15 cellular contexts compared by ENCODE assay signal in the genomic region with DNA sequence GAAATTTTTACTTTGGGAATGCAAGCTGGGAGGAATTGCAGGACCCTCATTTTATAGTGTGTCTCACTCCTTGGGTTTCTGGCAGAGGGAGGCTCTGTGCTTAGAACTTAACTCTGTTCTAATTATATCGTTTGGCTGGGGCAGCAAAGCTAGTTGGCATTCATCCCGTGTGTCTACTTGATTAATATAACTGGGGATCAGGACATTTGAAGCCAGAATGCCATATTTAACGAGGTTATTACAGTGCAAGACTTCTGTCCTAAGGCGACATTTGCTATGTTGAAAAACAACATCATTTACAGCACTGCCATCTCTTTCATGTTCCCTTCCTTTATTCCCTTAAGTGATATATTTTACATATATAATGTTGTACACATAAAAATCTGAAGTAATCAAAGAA.
A peak's percentile ranks its signal among the peaks of the same experiment; 100 is the strongest.
DNase-seq lines count a peak whose midpoint lies in the region; ATAC-seq and TF ChIP-seq lines count a peak whose summit lies in the region.
"Had no signal": no experiment of that assay in that cellular context is flagged by ENCODE, and none has a peak within 500 bp of the region (broad histone marks: within the 10 kb centered on the region; RNA-seq: fewer than 3 reads in every experiment).

No MANE protein-coding gene starts in this region.

- H3K36me3 ChIP-seq in body of pancreas (replicated peaks in 1 of 2; ENCODE audit: insufficient read depth in 1 of 2, low read depth in 2 of 2) (no peaks in the 10 kb centered on the region), muscle layer of colon (ENCODE audit: insufficient read depth, low read length) (no peaks in the 10 kb centered on the region)
- H3K36me3 ChIP-seq: tibial artery had no signal

- H3K4me3 ChIP-seq in body of pancreas (no peak overlapping the region), muscle layer of colon (ENCODE audit: low read depth in 1 of 2, low read length in 2 of 2) (no peak overlapping the region)
- H3K4me3 ChIP-seq: coronary artery, tibial artery had no signal

- H3K27me3 Mint-ChIP-seq in activated T-cell treated with anti-CD3 and anti-CD28 coated beads, Interleukin-2, amount 50 U/mL, for 24 hours, result peaks cover 15% of the 10 kb centered on the region

- intact Hi-C loops in Right ventricle myocardium superior (cut with DNase I) (no loop called here), cardiac septum (cut with DNase I) (loop anchor here (10.0 kb wide), 1 partner anchor 50 kb away; no protein-coding TSS in a partner anchor), body of pancreas (cut with DNase I) (no loop called here)

- H3K9ac ChIP-seq in muscle layer of colon (ENCODE audit: low read length), result no peak overlapping the region

- H3K27ac ChIP-seq in body of pancreas (no peak overlapping the region), muscle layer of colon (ENCODE audit: low read depth, low read length) (peak overlapping the region; percentile 56)
- H3K27ac ChIP-seq: coronary artery, tibial artery had no signal

- H3K36me3 Mint-ChIP-seq in activated T-cell treated with anti-CD3 and anti-CD28 coated beads, Interleukin-2, amount 50 U/mL, for 24 hours (ENCODE audit: low read depth), result no peaks in the 10 kb centered on the region
- H3K36me3 Mint-ChIP-seq: activated naive CD8-positive, alpha-beta T cell; naive thymus-derived CD4-positive, alpha-beta T cell had no signal

- no peaks in the 10 kb centered on the region for H3K9me3 ChIP-seq in body of pancreas
- H3K9me3 ChIP-seq in muscle layer of colon (ENCODE audit: low read length), result no peaks in the 10 kb centered on the region
- H3K9me3 ChIP-seq: tibial artery had no signal

- H3K9me3 Mint-ChIP-seq in activated T-cell treated with anti-CD3 and anti-CD28 coated beads, Interleukin-2, amount 50 U/mL, for 24 hours, result no peaks in the 10 kb centered on the region
- H3K9me3 Mint-ChIP-seq: H9 had no signal

- peak; percentile 80 for ATAC-seq in Right ventricle myocardium superior (ENCODE audit: poor library complexity)
- ATAC-seq in body of pancreas, result no peak
- ATAC-seq in GM21447 (IDR thresholded peaks at IDR 0.05; ENCODE audit: unreplicated experiment), result no peak
- ATAC-seq: naive thymus-derived CD4-positive, alpha-beta T cell had no signal

- TF ChIP-seq CTCF in body of pancreas (IDR thresholded peaks at IDR 0.05), result no peak

- no peak for TF ChIP-seq POLR2A in body of pancreas (IDR thresholded peaks at IDR 0.05)

- H3K4me3 Mint-ChIP-seq in activated T-cell treated with anti-CD3 and anti-CD28 coated beads, Interleukin-2, amount 50 U/mL, for 24 hours, result no peak overlapping the region
- H3K4me3 Mint-ChIP-seq: activated naive CD8-positive, alpha-beta T cell; H9; naive thymus-derived CD4-positive, alpha-beta T cell had no signal

- H3K27me3 ChIP-seq in body of pancreas (no peaks in the 10 kb centered on the region), muscle layer of colon (ENCODE audit: control insufficient read depth in 1 of 2, insufficient read depth in 2 of 2, low read length in 2 of 2) (no peaks in the 10 kb centered on the region)
- H3K27me3 ChIP-seq: tibial artery had no signal

- H3K27ac Mint-ChIP-seq in activated T-cell treated with anti-CD3 and anti-CD28 coated beads, Interleukin-2, amount 50 U/mL, for 24 hours, result no peak overlapping the region
- H3K27ac Mint-ChIP-seq: activated naive CD8-positive, alpha-beta T cell; H9; naive thymus-derived CD4-positive, alpha-beta T cell had no signal

- no peaks in the 10 kb centered on the region for H3K4me1 Mint-ChIP-seq in activated T-cell treated with anti-CD3 and anti-CD28 coated beads, Interleukin-2, amount 50 U/mL, for 24 hours (ENCODE audit: low read depth)
- H3K4me1 Mint-ChIP-seq: H9; naive thymus-derived CD4-positive, alpha-beta T cell had no signal

- H3K4me1 ChIP-seq in body of pancreas, result no peaks in the 10 kb centered on the region
- peaks cover 78% of the 10 kb centered on the region for H3K4me1 ChIP-seq in muscle layer of colon (ENCODE audit: insufficient read depth, low read length)

- DNase-seq in Right ventricle myocardium superior, result no peak
- DNase-seq in cardiac septum (ENCODE audit: low spot score), result no peak
- DNase-seq in body of pancreas, result peak in 3 of 4 donors; percentile 35 to 44 (median 37)
- no peak for DNase-seq in activated T-cell treated with anti-CD3 and anti-CD28 coated beads, Interleukin-2, amount 50 U/mL, for 24 hours
- DNase-seq in DMS53 (lab: John Stamatoyannopoulos, UW), result no peak
- DNase-seq in NOMO-1 treated with DMSO at 0.1 percent for 48 hours (lab: John Stamatoyannopoulos, UW; ENCODE audit: unreplicated experiment), result no peak
- DNase-seq: H9; kidney; naive thymus-derived CD4-positive, alpha-beta T cell; NCI-H526 had no signal

- 8 to 20% methylated on average over 4 of the region's 4 CpGs for WGBS in body of pancreas, 2 donors

Comparison
In these comparisons a context has a peak if more than half of its experiments do, and no peak if none do; other contexts are left out.
1. DNase-seq: peak in body of pancreas (3 of 4); none in Right ventricle myocardium superior (single experiment), cardiac septum (single experiment), activated T-cell treated with anti-CD3 and anti-CD28 coated beads, Interleukin-2, amount 50 U/mL, for 24 hours (single experiment), DMS53 (single experiment) and NOMO-1 treated with DMSO at 0.1 percent for 48 hours (single experiment).